Comparison of ENCODE assay signal across 1 cellular context in genomic region chr7:100539436-100540006, GRCh38.
TF ChIP-seq lines count a peak whose summit lies in the region.

No MANE protein-coding gene starts in this region.

TF ChIP-seq in GM12878, 131 proteins besides CTCF, POLR2A, EP300 and RAD21:
- TF ChIP-seq BCL3 (IDR thresholded peaks at IDR 0.05; ENCODE audit: borderline replicate concordance, insufficient read depth, low read depth, low read length, poor library complexity, severe bottlenecking) (no peak), TCF3 (IDR thresholded peaks at IDR 0.05; ENCODE audit: borderline replicate concordance, insufficient read depth, low read depth, low read length) (0 out of 2 replicates have a peak, but pooled peaks have one; percentile 15), SMARCA5 (IDR thresholded peaks at IDR 0.05) (no peak), POLR2AphosphoS2 (IDR thresholded peaks at IDR 0.05; ENCODE audit: low read depth, low read length) (no peak), IKZF2 (IDR thresholded peaks at IDR 0.05) (0 out of 4 replicates have a peak, but pooled peaks of 1 of the 2 experiments have one; percentile 17), BCLAF1 (IDR thresholded peaks at IDR 0.05) (no peak), MLLT1 (IDR thresholded peaks at IDR 0.05) (peak; percentile 29; the same call in 1 of the 2 replicates), FOXM1 (IDR thresholded peaks at IDR 0.05; ENCODE audit: low read depth, low read length) (no peak)
